26 cellular contexts compared by ENCODE assay signal in genomic region chr12:46359667-46360280, GRCh38. TPM values are rescaled to one million over a fixed set of nuclear protein-coding genes. Genes with fewer than 3 reads are reported as not detected.
DNase-seq lines count a peak whose midpoint lies in the region; ATAC-seq, FAIRE-seq and TF ChIP-seq lines count a peak whose summit lies in the region.
"Had no signal": no experiment of that assay in that cellular context is flagged by ENCODE, and none has a peak within 500 bp of the region (broad histone marks: within the 10 kb centered on the region; RNA-seq: fewer than 3 reads in every experiment).

No MANE protein-coding gene starts in this region.

- TF ChIP-seq CTCF in K562 (IDR thresholded peaks at IDR 0.05 in 2 of 3, conservative IDR thresholded peaks at IDR 0.05 in 1 of 3; ENCODE audit: insufficient read depth in 2 of 3, low read depth in 1 of 3, low read length in 3 of 3) (no peak), right lobe of liver (IDR thresholded peaks at IDR 0.05) (no peak), spleen (IDR thresholded peaks at IDR 0.05 in 8 of 11, conservative IDR thresholded peaks at IDR 0.05 in 3 of 11) (no peak)

- 92% methylated on average over 4 of the region's 4 CpGs for WGBS in K562 (ENCODE audit: insufficient coverage, low coverage, missing lambda C conversion rate)
- WGBS in right lobe of liver (ENCODE audit: insufficient coverage, low coverage, low lambda C conversion rate, missing lambda C conversion rate) = 92% methylated on average over 4 of the region's 4 CpGs
- WGBS in spleen, 5 donors = 94 to 98% (median 96%) methylated on average over 4 of the region's 4 CpGs

- no TSS peak for BruUV-seq in K562 (replicated peaks; lab: Mats Ljungman, UMichigan)

- TF ChIP-seq POLR2A in H54 (IDR thresholded peaks at IDR 0.05; ENCODE audit: low read depth, low read length) (no peak), K562 (conservative IDR thresholded peaks at IDR 0.05) (peak; percentile 52; the same call in 1 of the 2 replicates), right lobe of liver (IDR thresholded peaks at IDR 0.05) (peak; percentile 66), spleen (IDR thresholded peaks at IDR 0.05) (no peak)

- in situ Hi-C loops in K562 (cut with MboI) = loop anchor here (10.0 kb wide), 1 partner anchor 305 kb away; no protein-coding TSS in a partner anchor

- H3K9me1 ChIP-seq in K562 (ENCODE audit: control insufficient read depth, insufficient read depth, low read length) = no peaks in the 10 kb centered on the region

- H3K27me3 ChIP-seq in K562 (ENCODE audit: control insufficient read depth in 2 of 2, insufficient read depth in 2 of 2, low read length in 2 of 2) (no peaks in the 10 kb centered on the region), right lobe of liver (no peaks in the 10 kb centered on the region), spleen (replicated peaks in 1 of 7) (no peaks in the 10 kb centered on the region)
- H3K27me3 ChIP-seq: BE2C, stomach, upper lobe of left lung had no signal

- POLR2A ChIA-PET in K562 (lab: Yijun Ruan, JAX) = interaction anchor here (0.6 to 5.6 kb wide), 4 partner anchors 8 to 479 kb away, joined by 3 to 90 read pairs (median 4); no protein-coding TSS in a partner anchor

- ATAC-seq in K562 (peak; percentile 1; the same call in 1 of the 3 replicates), right lobe of liver (peak in 1 of 4 donors; percentile 2)
- ATAC-seq: esophagus mucosa had no signal

- H3K4me1 ChIP-seq in K562 (replicated peaks in 1 of 2; ENCODE audit: control insufficient read depth in 2 of 2, insufficient read depth in 2 of 2, low read length in 2 of 2) (no peaks in the 10 kb centered on the region), right lobe of liver (peaks cover 0 to 36% (median 0%) of the 10 kb centered on the region in 4 donors), spleen (peaks cover 18 to 67% (median 42%) of the 10 kb centered on the region in 6 donors)
- H3K4me1 ChIP-seq: BE2C had no signal

- no peak overlapping the region for H3K9ac ChIP-seq in K562 (ENCODE audit: insufficient read depth in 1 of 2, low read depth in 2 of 2, low read length in 2 of 2)

- DNase-seq in DMS53 (lab: John Stamatoyannopoulos, UW) (peak; percentile 54), DMS53 treated with DMSO at 0.1 percent for 48 hours (lab: John Stamatoyannopoulos, UW; ENCODE audit: unreplicated experiment) (no peak), H54 (ENCODE audit: insufficient read length, low spot score) (no peak), K562 (ENCODE audit: extremely low read depth in 1 of 4, low spot score in 3 of 4) (no peak), right lobe of liver (no peak), superior temporal gyrus (ENCODE audit: extremely low spot score) (no peak), spleen (no peak), kidney tubule cell (ENCODE audit: low spot score) (no peak)
- DNase-seq: activated CD4-positive, alpha-beta T cell treated with anti-CD3 and anti-CD28 coated beads for 1 hour; BE2C; COR-L47; KBM-7; kidney glomerular epithelial cell; mammary epithelial cell; NCI-H1694; NCI-H2171; NCI-H524 treated with DMSO at 0.1 percent for 48 hours; nucleus accumbens; stimulated activated CD4-positive, alpha-beta T cell treated with anti-CD3 and anti-CD28 coated beads, Interleukin-12 subunit alpha, Interleukin-12 subunit beta, amount 100 ng/mL, for 4 hours; stimulated activated CD4-positive, alpha-beta T cell treated with anti-CD3 and anti-CD28 coated beads, Interleukin-4, amount 100 ng/mL, for 4 hours; stomach; T1000; upper lobe of left lung had no signal

- CTCF ChIA-PET in K562 (lab: Yijun Ruan, JAX; ENCODE audit: low intra/inter-chr PET ratio) = interaction anchor here (0.5 kb wide), 1 partner anchor 298 kb away, joined by 3 read pairs; no protein-coding TSS in a partner anchor

- H3K36me3 ChIP-seq in K562 (ENCODE audit: control insufficient read depth, insufficient read depth, low read length) (peaks cover 62% of the 10 kb centered on the region), right lobe of liver (peaks cover 33 to 66% (median 51%) of the 10 kb centered on the region in 4 donors), spleen (peaks cover 0 to 72% (median 63%) of the 10 kb centered on the region in 6 donors)

- no peak for TF ChIP-seq EP300 in K562 (IDR thresholded peaks at IDR 0.05; ENCODE audit: low read length)

- H2AFZ ChIP-seq in K562 (ENCODE audit: low read depth, low read length) = no peak overlapping the region

- H3K4me2 ChIP-seq in K562 (ENCODE audit: insufficient read depth, low read length) = no peak overlapping the region

- H3K4me3 ChIP-seq in K562 = no peak overlapping the region
- no peak overlapping the region for H3K4me3 ChIP-seq in right lobe of liver
- no peak overlapping the region for H3K4me3 ChIP-seq in spleen
- H3K4me3 ChIP-seq: SK-N-MC, upper lobe of left lung had no signal

- H3K27ac ChIP-seq in K562 (ENCODE audit: extremely low read depth, low read depth, low read length) (no peak overlapping the region), right lobe of liver (no peak overlapping the region), spleen (no peak overlapping the region)
- H3K27ac ChIP-seq: SK-N-MC, upper lobe of left lung had no signal

- no peaks in the 10 kb centered on the region for H3K79me2 ChIP-seq in K562 (ENCODE audit: control insufficient read depth, insufficient read depth, low read length)

- intact Hi-C loops in K562 (cut with micrococcal nuclease) = loop anchor here (5.0 kb wide), 1 partner anchor 303 kb away; no protein-coding TSS in a partner anchor
- intact Hi-C loops in right lobe of liver (cut with DNase I) = loop anchor here in 1 of 2 donors (10.0 kb wide), 1 partner anchor 295 kb away; no protein-coding TSS in a partner anchor
- intact Hi-C loops in spleen (cut with DNase I; ENCODE audit: low total_unique reads) = loop anchor here (5.0 kb wide), 1 partner anchor 303 kb away; no protein-coding TSS in a partner anchor

- peaks cover 13% of the 10 kb centered on the region; the same call in 1 of the 2 replicates for H4K20me1 ChIP-seq in K562 (replicated peaks; ENCODE audit: control insufficient read depth, insufficient read depth, low read length)

- no peak for TF ChIP-seq RAD21 in K562 (CRISPR knock-in tag; conservative IDR thresholded peaks at IDR 0.05 in 1 of 2, IDR thresholded peaks at IDR 0.05 in 1 of 2)

- peak; percentile 67 for FAIRE-seq in H54 (lab: Jason Lieb, UNC)
- no peak for FAIRE-seq in K562 (lab: Jason Lieb, UNC)
- FAIRE-seq: astrocyte had no signal

- H3K9me3 ChIP-seq in K562 (replicated peaks; ENCODE audit: control insufficient read depth, insufficient read depth, low read depth, low read length) (no peaks in the 10 kb centered on the region), right lobe of liver (no peaks in the 10 kb centered on the region), spleen (no peaks in the 10 kb centered on the region)
- H3K9me3 ChIP-seq: BE2C, stomach, upper lobe of left lung had no signal

TF ChIP-seq in K562, 482 proteins besides CTCF, POLR2A, EP300 and RAD21:
- peak; percentile 18; the same call in 1 of the 2 replicates for TF ChIP-seq SUPT5H (IDR thresholded peaks at IDR 0.05)
- TF ChIP-seq NFIC (IDR thresholded peaks at IDR 0.05) = peak; percentile 77
- no peak for TF ChIP-seq TGIF2 (CRISPR knock-in tag; IDR thresholded peaks at IDR 0.05)
- TF ChIP-seq NFXL1 (CRISPR knock-in tag; IDR thresholded peaks at IDR 0.05) = peak; percentile 9; the same call in 1 of the 2 replicates
- TF ChIP-seq HNRNPUL1 (IDR thresholded peaks at IDR 0.05; ENCODE audit: low read length) = no peak
- TF ChIP-seq KHSRP (IDR thresholded peaks at IDR 0.05) = 0 out of 2 replicates have a peak, but pooled peaks have one; percentile 14
- TF ChIP-seq ILF3 (IDR thresholded peaks at IDR 0.05; ENCODE audit: borderline replicate concordance) = 0 out of 2 replicates have a peak, but pooled peaks have one; percentile 20
- TF ChIP-seq PHB (CRISPR knock-in tag; IDR thresholded peaks at IDR 0.05) = no peak
- TF ChIP-seq POLR2AphosphoS2 (IDR thresholded peaks at IDR 0.05; ENCODE audit: low read length) = peak; percentile 9; the same call in 1 of the 2 replicates
- no peak for TF ChIP-seq TCF7L2 (IDR thresholded peaks at IDR 0.05; ENCODE audit: low read depth, low read length)
- TF ChIP-seq MXD1 (CRISPR knock-in tag; IDR thresholded peaks at IDR 0.05; ENCODE audit: borderline replicate concordance, poor library complexity, severe bottlenecking) = no peak
- no peak for TF ChIP-seq ZNF184 (CRISPR knock-in tag; IDR thresholded peaks at IDR 0.05)
- TF ChIP-seq FIP1L1 (IDR thresholded peaks at IDR 0.05; ENCODE audit: low read depth, low read length, poor library complexity, severe bottlenecking) = no peak
- peak; percentile 19 for TF ChIP-seq CCNT2 (IDR thresholded peaks at IDR 0.05; ENCODE audit: borderline replicate concordance, extremely low read depth, insufficient read length, low read depth, low read length)

RNA-seq across cellular contexts. Expression of gene SLC38A2, which starts 12.8 kb away (rescaled TPM):
- 290 and 561 TPM in 2 replicates for total RNA-seq in K562 (2011; cell fraction: chromatin; rRNA removed; ENCODE audit: low replicate concordance)
- 141 TPM in 2 replicates for total RNA-seq in K562 (2011; cell fraction: nucleolus; rRNA removed)
- total RNA-seq in K562 (2011; cell fraction: nucleoplasm; rRNA removed) = 257 and 355 TPM in 2 replicates
- total RNA-seq in K562 (2014; rRNA removed) (176 and 194 TPM in 2 replicates), K562 (2014; rRNA removed; fragmentation: Illumina TruSeq; extraction: Trizol) (227 and 308 TPM in 2 replicates), K562 (2015; rRNA removed; fragmentation: Illumina TruSeq; extraction: Trizol) (106 and 114 TPM in 2 replicates), K562 (2021) (249 and 292 TPM in 2 replicates), right lobe of liver (100 to 1,000 TPM in 5 of 6 experiments, 10 to 100 TPM in 1; 77.0 to 463 (median 290) TPM), spleen (100 to 1,000 TPM; 118 to 297 (median 211) TPM)
- polyA plus RNA-seq in K562 (2011; rRNA removed) (122 and 143 TPM in 2 replicates), K562 (2014; fragmentation: Illumina TruSeq; extraction: Trizol) (180 and 209 TPM in 2 replicates), K562 (2014; fragmentation: Nextera tagmentation; extraction: Ambion mirVana) (100 to 1,000 TPM in 1 of 2 experiments, 10 to 100 TPM in 1; 98.7 to 132 TPM), K562 (2014; rRNA removed) (117 and 130 TPM in 2 replicates), spleen (10 to 100 TPM; 40.7 to 55.9 (median 49.8) TPM)
- 83.9 and 91.7 TPM in 2 replicates for polyA plus RNA-seq in K562 (2011; cell fraction: cytosol; rRNA removed)
- 241 and 296 TPM in 2 replicates for polyA plus RNA-seq in K562 (2011; cell fraction: nucleus; rRNA removed)
- 79.7 and 147 TPM in 2 replicates for polyA plus RNA-seq in K562 (2012)
- 176 and 180 TPM in 2 replicates for polyA minus RNA-seq in K562 (2011; rRNA and poly(A)+ RNA removed)
- polyA minus RNA-seq in K562 (2011; cell fraction: cytosol; rRNA and poly(A)+ RNA removed) = 73.8 and 122 TPM in 2 replicates
- 275 and 440 TPM in 2 replicates for polyA minus RNA-seq in K562 (2011; cell fraction: nucleus; rRNA and poly(A)+ RNA removed)

Comparison
In these comparisons a context has a peak if more than half of its experiments do, and no peak if none do; other contexts are left out.
1. POLR2A ChIP-seq: peak in K562 (single experiment) and right lobe of liver (single experiment); none in H54 (single experiment) and spleen (0 of 3).